Comparison of ENCODE assay signal across 25 cellular contexts in the genomic region with DNA sequence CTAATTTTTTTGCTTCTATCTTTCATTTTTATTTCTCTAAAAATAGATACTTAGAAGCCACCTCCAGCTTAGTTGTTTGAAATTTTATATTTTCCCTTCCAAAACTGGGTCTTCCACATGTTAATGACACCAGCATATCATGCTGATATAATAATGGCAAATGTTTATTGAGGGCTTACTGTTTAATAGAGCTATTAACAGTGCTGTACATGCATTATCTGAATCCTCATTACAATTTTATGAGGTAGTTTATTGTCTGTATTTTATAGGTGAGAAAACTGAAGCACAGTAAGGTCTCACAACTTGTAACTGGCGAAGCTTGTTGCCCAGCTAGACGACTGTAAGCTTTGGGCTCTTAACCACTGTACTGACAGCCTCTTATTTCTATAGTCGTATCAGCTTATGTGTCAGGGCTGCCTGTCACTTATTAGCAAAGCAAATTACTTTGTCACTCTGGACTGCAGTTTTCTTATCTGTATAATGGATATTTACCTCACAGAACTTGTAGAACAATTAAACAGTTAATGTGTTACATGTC.
"Had no signal": no experiment of that assay in that cellular context is flagged by ENCODE, and none has a peak within 500 bp of the region (broad histone marks: within the 10 kb centered on the region; RNA-seq: fewer than 3 reads in every experiment).

No MANE protein-coding gene starts in this region.

- H3K36me3 ChIP-seq: brain microvascular endothelial cell, WERI-Rb-1 had no signal

- H3K4me3 Mint-ChIP-seq: activated CD4-positive, alpha-beta memory T cell treated with anti-CD3 and anti-CD28 coated beads, Interleukin-2, amount 10 ng/mL, durations not matched to agents 7 days and 5 days; activated CD4-positive, alpha-beta T cell treated with anti-CD3 and anti-CD28 coated beads, Interleukin-2, amount 10 ng/mL, durations not matched to agents 24 days and 14 days; activated T-cell treated with anti-CD3 and anti-CD28 coated beads, Interleukin-2, amount 50 U/mL, for 24 hours; natural killer cell had no signal

- H3K27me3 ChIP-seq: brain microvascular endothelial cell, dorsolateral prefrontal cortex, spleen, testis, transverse colon had no signal

- DNase-seq: activated CD4-positive, alpha-beta memory T cell treated with anti-CD3 and anti-CD28 coated beads, Interleukin-2, amount 10 ng/mL, durations not matched to agents 7 days and 5 days; activated CD4-positive, alpha-beta T cell treated with anti-CD3 and anti-CD28 coated beads, Interleukin-2, amount 10 ng/mL, durations not matched to agents 24 days and 14 days; activated CD4-positive, CD25-positive, alpha-beta regulatory T cell treated with anti-CD3 and anti-CD28 coated beads, Interleukin-2, amount 50 U/mL, for 72 hours; activated CD8-positive, alpha-beta memory T cell treated with anti-CD3 and anti-CD28 coated beads, Interleukin-2, amount 50 U/mL, for 48 hours; activated gamma-delta T cell treated with Interleukin-2 at 50 U/mL for 16 hours; activated naive CD4-positive, alpha-beta T cell treated with anti-CD3 and anti-CD28 coated beads, Interleukin-2, amount 50 U/mL, for 16 hours; activated T-cell treated with anti-CD3 and anti-CD28 coated beads, Interleukin-2, amount 50 U/mL, for 24 hours; amniotic stem cell; brain microvascular endothelial cell; dorsolateral prefrontal cortex; effector memory CD4-positive, alpha-beta T cell; islet precursor cell; left cardiac atrium; midbrain; natural killer cell; posterior cingulate gyrus; right cardiac atrium; spleen; stimulated activated naive CD4-positive, alpha-beta T cell treated with Interleukin-2 at 50 U/mL for 16 hours; T-helper 9 cell; testis; transverse colon; WERI-Rb-1 had no signal

- H3K27ac Mint-ChIP-seq: activated CD4-positive, alpha-beta memory T cell treated with anti-CD3 and anti-CD28 coated beads, Interleukin-2, amount 10 ng/mL, durations not matched to agents 7 days and 5 days; activated CD4-positive, alpha-beta T cell treated with anti-CD3 and anti-CD28 coated beads, Interleukin-2, amount 10 ng/mL, durations not matched to agents 24 days and 14 days; activated T-cell treated with anti-CD3 and anti-CD28 coated beads, Interleukin-2, amount 50 U/mL, for 24 hours had no signal

- H3K27me3 Mint-ChIP-seq: activated CD4-positive, alpha-beta memory T cell treated with anti-CD3 and anti-CD28 coated beads, Interleukin-2, amount 10 ng/mL, durations not matched to agents 7 days and 5 days; activated CD4-positive, alpha-beta T cell treated with anti-CD3 and anti-CD28 coated beads, Interleukin-2, amount 10 ng/mL, durations not matched to agents 24 days and 14 days; activated T-cell treated with anti-CD3 and anti-CD28 coated beads, Interleukin-2, amount 50 U/mL, for 24 hours had no signal

- FAIRE-seq: astrocyte had no signal

- H3K36me3 Mint-ChIP-seq: natural killer cell had no signal

- H3K9me3 ChIP-seq: spleen, testis, transverse colon had no signal

- H3K27ac ChIP-seq: brain microvascular endothelial cell, transverse colon, WERI-Rb-1 had no signal

- H3K9me3 Mint-ChIP-seq: activated CD4-positive, alpha-beta memory T cell treated with anti-CD3 and anti-CD28 coated beads, Interleukin-2, amount 10 ng/mL, durations not matched to agents 7 days and 5 days; activated CD4-positive, alpha-beta T cell treated with anti-CD3 and anti-CD28 coated beads, Interleukin-2, amount 10 ng/mL, durations not matched to agents 24 days and 14 days; activated T-cell treated with anti-CD3 and anti-CD28 coated beads, Interleukin-2, amount 50 U/mL, for 24 hours; natural killer cell had no signal

- H3K4me3 ChIP-seq: coronary artery, dorsolateral prefrontal cortex, spleen, testis, transverse colon had no signal
